19 cellular contexts compared by ENCODE assay signal in the genomic region with DNA sequence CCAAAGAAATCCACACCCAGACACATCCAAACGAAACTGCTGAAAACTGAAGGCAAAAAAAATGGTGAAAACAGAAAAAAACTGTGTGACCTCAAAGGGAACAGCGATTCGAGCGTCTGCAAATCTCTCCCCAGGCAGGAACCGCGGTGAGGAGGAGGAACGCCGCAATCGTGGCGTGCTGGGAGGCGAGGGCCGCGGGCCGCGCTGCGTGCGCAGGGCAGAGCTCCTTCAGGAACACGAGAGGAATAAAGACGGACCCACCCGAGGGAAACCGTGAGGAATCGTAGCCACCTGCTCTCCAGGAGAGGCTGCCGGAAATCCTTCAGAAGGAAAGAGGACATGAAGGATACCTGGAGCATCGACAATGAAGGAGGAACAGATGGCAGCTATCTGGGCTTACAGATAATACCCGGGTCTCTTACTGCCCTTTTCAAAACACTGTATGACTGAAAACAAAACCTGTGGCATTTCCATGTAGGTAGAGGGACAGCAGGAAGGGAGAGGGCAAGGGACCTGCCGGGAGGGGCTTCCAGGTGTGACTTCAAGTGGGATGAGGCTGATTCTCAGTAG.
DNase-seq lines count a peak whose midpoint lies in the region; ATAC-seq and TF ChIP-seq lines count a peak whose summit lies in the region.
"Had no signal": no experiment of that assay in that cellular context is flagged by ENCODE, and none has a peak within 500 bp of the region (broad histone marks: within the 10 kb centered on the region; RNA-seq: fewer than 3 reads in every experiment).

No MANE protein-coding gene starts in this region.

- intact Hi-C loops in left lung (cut with DNase I) (no loop called here), body of pancreas (cut with DNase I) (no loop called here)

- no peak overlapping the region for H3K4me3 ChIP-seq in BE2C (ENCODE audit: low read depth, low read length)
- H3K4me3 ChIP-seq in left lung, result no peak overlapping the region
- no peak overlapping the region for H3K4me3 ChIP-seq in body of pancreas
- H3K4me3 ChIP-seq: cardiac muscle cell, GM12878, HAP-1, ovary, stomach had no signal

- H3K36me3 Mint-ChIP-seq in T-cell, result peaks cover 31% of the 10 kb centered on the region

- TF ChIP-seq POLR2A in body of pancreas (IDR thresholded peaks at IDR 0.05), result no peak

- CTCF ChIA-PET in T-cell (lab: Charles Lee), result interaction anchor here in 1 of 2 donors (0.6 kb wide), 1 partner anchor 90 kb away, joined by 4 read pairs; no protein-coding TSS in a partner anchor

- POLR2A ChIA-PET in T-cell (lab: Charles Lee), result interaction anchor here in 1 of 2 donors (0.7 kb wide), 1 partner anchor 11 kb away, joined by 5 read pairs; no protein-coding TSS in a partner anchor

- peak; percentile 1 for DNase-seq in BE2C
- DNase-seq in DMS79 (lab: John Stamatoyannopoulos, UW), result peak; percentile 26
- DNase-seq in NCI-H82 (lab: John Stamatoyannopoulos, UW), result peak; percentile 63
- peak; percentile 10 to 62 for DNase-seq in left lung
- DNase-seq in AG08395 (ENCODE audit: low spot score), result no peak
- DNase-seq in body of pancreas, result no peak
- DNase-seq in activated CD4-positive, alpha-beta T cell treated with anti-CD3 and anti-CD28 coated beads for 48 hours, result no peak
- DNase-seq in T-cell, result no peak
- DNase-seq: Caco-2; effector CD4-positive, alpha-beta T cell; GDM1; ovary; SIG-M5; stimulated activated CD4-positive, alpha-beta T cell treated with anti-CD3 and anti-CD28 coated beads, Interleukin-1b, Interleukin-23, amount 100 ng/mL, for 48 hours; stomach had no signal

- H3K27ac ChIP-seq in left lung (no peak overlapping the region), body of pancreas (no peak overlapping the region)
- H3K27ac ChIP-seq: cardiac muscle cell, ovary, stomach had no signal

- peak overlapping the region in 1 of 2 donors; percentile 34 for H3K27ac Mint-ChIP-seq in T-cell
- H3K27ac Mint-ChIP-seq: T-helper 1 cell treated with Interleukin-12 subunit alpha and Interleukin-12 subunit beta and Interleukin-4 antibody, amounts not matched to agents 30 μg/mL and 1 μg/mL, for 36 hours had no signal

- no peaks in the 10 kb centered on the region for H3K4me1 ChIP-seq in BE2C
- no peaks in the 10 kb centered on the region for H3K4me1 ChIP-seq in left lung
- H3K4me1 ChIP-seq in body of pancreas, result no peaks in the 10 kb centered on the region
- H3K4me1 ChIP-seq: Caco-2, HAP-1, stomach had no signal

- H3K9me3 ChIP-seq in BE2C, result no peaks in the 10 kb centered on the region; the same call in 1 of the 2 replicates
- peaks cover 0 to 7% of the 10 kb centered on the region in 2 donors for H3K9me3 ChIP-seq in left lung
- H3K9me3 ChIP-seq in body of pancreas, result peaks cover 0 to 5% (median 0%) of the 10 kb centered on the region in 3 donors
- H3K9me3 ChIP-seq: Caco-2, HAP-1, ovary, stomach had no signal

- 90 to 91% methylated on average over 26 of the region's 26 CpGs for WGBS in body of pancreas, 2 donors

- no peak for TF ChIP-seq CTCF in BE2C (IDR thresholded peaks at IDR 0.05; ENCODE audit: low read depth, low read length)
- TF ChIP-seq CTCF in left lung (IDR thresholded peaks at IDR 0.05), result no peak
- no peak for TF ChIP-seq CTCF in body of pancreas (IDR thresholded peaks at IDR 0.05)

- H3K27me3 Mint-ChIP-seq in T-cell, result no peaks in the 10 kb centered on the region

- peaks cover 18 to 31% (median 27%) of the 10 kb centered on the region in 3 donors for H3K4me1 Mint-ChIP-seq in T-cell

- H3K36me3 ChIP-seq in BE2C (no peaks in the 10 kb centered on the region; the same call in 1 of the 2 replicates), left lung (peaks cover 0 to 26% of the 10 kb centered on the region in 2 donors), body of pancreas (replicated peaks in 1 of 2; ENCODE audit: insufficient read depth in 1 of 2, low read depth in 2 of 2) (no peaks in the 10 kb centered on the region)
- H3K36me3 ChIP-seq: cardiac muscle cell, HAP-1, ovary had no signal

- H3K27me3 ChIP-seq in BE2C (no peaks in the 10 kb centered on the region), left lung (no peaks in the 10 kb centered on the region), body of pancreas (no peaks in the 10 kb centered on the region)
- H3K27me3 ChIP-seq: cardiac muscle cell, ovary, stomach had no signal

- no peak for ATAC-seq in left lung
- ATAC-seq in body of pancreas, result no peak
- no peak for ATAC-seq in T-cell (replicated peaks in 1 of 4)
- ATAC-seq: GM12878 had no signal

- peaks cover 0 to 9% (median 7%) of the 10 kb centered on the region in 3 donors for H3K9me3 Mint-ChIP-seq in T-cell

- no peak overlapping the region for H3K4me3 Mint-ChIP-seq in T-cell
- H3K4me3 Mint-ChIP-seq: T-helper 1 cell treated with Interleukin-12 subunit alpha and Interleukin-12 subunit beta and Interleukin-4 antibody, amounts not matched to agents 30 μg/mL and 1 μg/mL, for 36 hours had no signal

Comparison
In these comparisons a context has a peak if more than half of its experiments do, and no peak if none do; other contexts are left out.
1. DNase-seq: peak in BE2C (single experiment), DMS79 (single experiment), NCI-H82 (single experiment) and left lung (2 of 2); none in AG08395 (single experiment), body of pancreas (0 of 4), activated CD4-positive, alpha-beta T cell treated with anti-CD3 and anti-CD28 coated beads for 48 hours (single experiment) and T-cell (0 of 34).